ENCODE assay signal across 1 cellular context in the genomic region with DNA sequence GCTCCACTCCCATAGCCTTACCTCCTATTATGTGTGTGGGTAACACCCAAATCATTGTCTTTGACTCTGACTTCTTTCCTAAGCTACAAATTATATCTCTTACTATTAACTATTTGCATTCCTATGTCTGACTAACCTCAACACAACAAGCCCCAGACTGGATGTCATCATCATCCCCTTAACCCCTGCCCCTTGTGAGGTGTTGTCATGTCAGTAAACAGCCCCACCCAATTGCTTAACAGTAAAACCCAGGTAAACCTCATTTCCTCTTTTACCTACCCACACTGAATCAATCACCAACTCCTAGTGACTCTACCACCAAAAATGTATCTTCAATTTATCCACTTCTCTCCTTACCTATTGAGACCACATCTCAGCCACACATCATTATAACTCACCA.
TF ChIP-seq lines count a peak whose summit lies in the region.

No MANE protein-coding gene starts in this region.

TF ChIP-seq in IMR-90, 13 proteins besides CTCF, POLR2A, EP300 and RAD21:
- peak; percentile 67 for TF ChIP-seq CEBPB (IDR thresholded peaks at IDR 0.05; ENCODE audit: low read depth, low read length)
- no peak for TF ChIP-seq CHD1 (IDR thresholded peaks at IDR 0.05; ENCODE audit: low read depth, low read length)
- no peak for TF ChIP-seq MAFK (IDR thresholded peaks at IDR 0.05; ENCODE audit: low read depth, low read length)
- no peak for TF ChIP-seq RFX5 (IDR thresholded peaks at IDR 0.05; ENCODE audit: low read depth, low read length)
- no peak for TF ChIP-seq MXI1 (IDR thresholded peaks at IDR 0.05; ENCODE audit: borderline replicate concordance, low read depth, low read length)
- TF ChIP-seq RCOR1 (IDR thresholded peaks at IDR 0.05; ENCODE audit: insufficient replicate concordance, low read length) = no peak
- no peak for TF ChIP-seq NFE2L2 (IDR thresholded peaks at IDR 0.05; ENCODE audit: low read depth, low read length)
- no peak for TF ChIP-seq MAZ (IDR thresholded peaks at IDR 0.05; ENCODE audit: borderline replicate concordance, low read depth, low read length)
